Comparison of ENCODE assay signal across 16 cellular contexts in the genomic region with DNA sequence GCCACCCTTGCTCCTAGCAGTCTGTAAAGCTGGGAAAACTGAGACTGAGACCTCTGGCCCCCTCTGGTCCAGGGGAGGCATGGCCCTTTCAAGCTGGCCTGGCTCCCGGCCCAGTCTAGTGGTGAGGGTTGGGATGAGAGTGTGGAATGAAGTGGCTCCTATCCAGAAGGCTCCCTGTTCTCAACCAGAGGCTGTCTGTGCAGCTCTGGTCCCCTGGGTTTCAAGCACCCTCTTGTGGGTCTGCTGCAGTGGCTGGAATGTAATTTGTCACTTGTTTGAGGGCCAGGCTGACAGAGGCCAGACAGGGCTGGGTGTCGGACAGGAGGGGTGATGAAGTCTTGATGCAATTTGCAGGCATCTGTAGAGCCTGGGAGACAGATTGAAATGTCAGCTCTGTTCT. TPM values are rescaled to one million over a fixed set of nuclear protein-coding genes. Genes with fewer than 3 reads are reported as not detected.
DNase-seq lines count a peak whose midpoint lies in the region; ATAC-seq, FAIRE-seq and TF ChIP-seq lines count a peak whose summit lies in the region.
"Had no signal": no experiment of that assay in that cellular context is flagged by ENCODE, and none has a peak within 500 bp of the region (broad histone marks: within the 10 kb centered on the region; RNA-seq: fewer than 3 reads in every experiment).

No MANE protein-coding gene starts in this region.

- DNase-seq in AG08396 (ENCODE audit: low spot score) (peak; percentile 69), amniotic epithelial cell (ENCODE audit: low read depth) (peak; percentile 68), left ventricle myocardium superior (peak; percentile 93), transverse colon (no peak), GF-D8 (lab: John Stamatoyannopoulos, UW) (no peak), superior temporal gyrus (ENCODE audit: extremely low spot score) (no peak), H54 (ENCODE audit: insufficient read length, low spot score) (no peak)
- DNase-seq: CD4-positive, CD25-positive, alpha-beta regulatory T cell; OCI-M1; stimulated activated CD4-positive, alpha-beta T cell treated with anti-CD3 and anti-CD28 coated beads, Interleukin-4, amount 100 ng/mL, for 1 hour; T-helper 9 cell had no signal

- no peak overlapping the region for H3K27ac ChIP-seq in transverse colon
- H3K27ac ChIP-seq: epithelial cell of prostate, pancreas had no signal

- in situ Hi-C loops in transverse colon (cut with MboI; ENCODE audit: low pct_ligation_motif_present in 1 of 4, low pct_unique_long_range_greater_than_20kb in 1 of 4, low sequenced_read_pairs in 3 of 4) = no loop called here

- WGBS in transverse colon (ENCODE audit: low coverage in 1 of 2), 2 donors = 45% methylated on average over 2 of the region's 2 CpGs; no CpG with 5 or more reads in 1 of the 2 donors

- no peaks in the 10 kb centered on the region for H3K4me1 ChIP-seq in transverse colon

- intact Hi-C loops in left ventricle myocardium superior (cut with micrococcal nuclease) (no loop called here), transverse colon (cut with DNase I; ENCODE audit: low total_unique reads) (no loop called here)

- TF ChIP-seq EP300 in Ishikawa (IDR thresholded peaks at IDR 0.05; ENCODE audit: borderline replicate concordance) = peak; percentile 43; the same call in 1 of the 2 replicates
- TF ChIP-seq EP300 in transverse colon (IDR thresholded peaks at IDR 0.05; ENCODE audit: low read depth) = no peak

- FAIRE-seq in H54 (lab: Jason Lieb, UNC) = no peak
- FAIRE-seq: islet of Langerhans, pancreas had no signal

- TF ChIP-seq RAD21 in Ishikawa (IDR thresholded peaks at IDR 0.05; ENCODE audit: low read depth) = peak; percentile 29; the same call in 1 of the 2 replicates

- no peaks in the 10 kb centered on the region for H3K27me3 ChIP-seq in transverse colon
- H3K27me3 ChIP-seq: pancreas had no signal

- H3K36me3 ChIP-seq in transverse colon = no peaks in the 10 kb centered on the region
- H3K36me3 ChIP-seq: pancreas had no signal

- no peak for TF ChIP-seq CTCF in transverse colon (IDR thresholded peaks at IDR 0.05)

- H3K4me3 ChIP-seq in transverse colon = no peak overlapping the region
- H3K4me3 ChIP-seq: pancreas had no signal

- ATAC-seq in left ventricle myocardium superior = peak; percentile 82

- no peak for TF ChIP-seq POLR2A in transverse colon (IDR thresholded peaks at IDR 0.05)
- TF ChIP-seq POLR2A in H54 (IDR thresholded peaks at IDR 0.05; ENCODE audit: low read depth, low read length) = no peak

- no peaks in the 10 kb centered on the region for H3K9me3 ChIP-seq in transverse colon
- H3K9me3 ChIP-seq: pancreas had no signal

TF ChIP-seq in Ishikawa, 13 proteins besides CTCF, POLR2A, EP300 and RAD21:
- TF ChIP-seq NFIC (IDR thresholded peaks at IDR 0.05) (peak; percentile 76), ZBTB7A (IDR thresholded peaks at IDR 0.05; ENCODE audit: low read depth) (no peak), FOXM1 (IDR thresholded peaks at IDR 0.05; ENCODE audit: borderline replicate concordance, low read depth) (no peak), TEAD4 (IDR thresholded peaks at IDR 0.05) (peak; percentile 65), CEBPB (IDR thresholded peaks at IDR 0.05) (no peak), CREB1 (IDR thresholded peaks at IDR 0.05; ENCODE audit: low read depth) (no peak), EGR1 (IDR thresholded peaks at IDR 0.05) (no peak), TCF12 (IDR thresholded peaks at IDR 0.05; ENCODE audit: low read depth) (peak; percentile 30; the same call in 1 of the 2 replicates)

RNA-seq across cellular contexts. Expression of a gene that starts 22.1 kb away (rescaled TPM):
- total RNA-seq in left ventricle myocardium superior = 20.4 TPM
- 100 to 1,000 TPM in 1 of 4 donors, 10 to 100 TPM in 3; 43.5 to 134 (median 60.5) TPM for total RNA-seq in transverse colon

RNA-seq across cellular contexts. Expression of a gene that starts 32.4 kb away (rescaled TPM):
- not detected for total RNA-seq in left ventricle myocardium superior
- under 1 TPM in 1 of 4 donors, not detected in 3; 0.14 TPM for total RNA-seq in transverse colon
- total RNA-seq: MCF 10A had no signal

Comparison
In these comparisons a context has a peak if more than half of its experiments do, and no peak if none do; other contexts are left out.
1. DNase-seq: peak in AG08396 (single experiment), amniotic epithelial cell (single experiment) and left ventricle myocardium superior (single experiment); none in transverse colon (single experiment), GF-D8 (single experiment), superior temporal gyrus (single experiment) and H54 (single experiment).